ENCODE assay signal across 10 cellular contexts in genomic region chr3:161413127-161413854, GRCh38. TPM values are rescaled to one million over a fixed set of nuclear protein-coding genes. Genes with fewer than 3 reads are reported as not detected.
DNase-seq lines count a peak whose midpoint lies in the region; ATAC-seq and TF ChIP-seq lines count a peak whose summit lies in the region.
"Had no signal": no experiment of that assay in that cellular context is flagged by ENCODE, and none has a peak within 500 bp of the region (broad histone marks: within the 10 kb centered on the region; RNA-seq: fewer than 3 reads in every experiment).

No MANE protein-coding gene starts in this region.

- intact Hi-C loops in CD8-positive, alpha-beta T cell (cut with DNase I, micrococcal nuclease): no loop called here

- DNase-seq in chondrocyte (ENCODE audit: low spot score) (no peak), nucleus accumbens (lab: John Stamatoyannopoulos, UW) (peak in 30 of 56 donors; percentile 1 to 57 (median 14)), NK-92 (lab: John Stamatoyannopoulos, UW; ENCODE audit: unreplicated experiment) (no peak), islet precursor cell (no peak)
- no peak for DNase-seq in CD8-positive, alpha-beta T cell
- DNase-seq: activated naive CD4-positive, alpha-beta T cell treated with anti-CD3 and anti-CD28 coated beads, Interleukin-2, amount 50 U/mL, for 16 hours had no signal

- H3K9me3 ChIP-seq in CD8-positive, alpha-beta T cell (ENCODE audit: low read length): no peaks in the 10 kb centered on the region

- no peaks in the 10 kb centered on the region for H3K27me3 ChIP-seq in CD8-positive, alpha-beta T cell (ENCODE audit: insufficient read depth, low read length)

- no peaks in the 10 kb centered on the region for H3K36me3 Mint-ChIP-seq in chondrocyte (ENCODE audit: low read depth)
- no peaks in the 10 kb centered on the region for H3K36me3 Mint-ChIP-seq in CD8-positive, alpha-beta T cell

- H3K27ac ChIP-seq in CD8-positive, alpha-beta T cell (ENCODE audit: low read depth, low read length): no peak overlapping the region

- no peaks in the 10 kb centered on the region for H3K9me3 Mint-ChIP-seq in chondrocyte (ENCODE audit: low read depth)
- H3K9me3 Mint-ChIP-seq in CD8-positive, alpha-beta T cell: peaks cover 4% of the 10 kb centered on the region

- CTCF ChIA-PET in CD8-positive, alpha-beta T cell (lab: Charles Lee): interaction anchor here (0.8 to 1.6 kb wide), 4 partner anchors 9 to 142 kb away, joined by 3 to 7 read pairs (median 4); no protein-coding TSS in a partner anchor

- peak; percentile 59 for TF ChIP-seq CTCF in chondrocyte (IDR thresholded peaks at IDR 0.05)
- TF ChIP-seq CTCF in CD8-positive, alpha-beta T cell (IDR thresholded peaks at IDR 0.05): no peak

- H3K4me1 ChIP-seq in CD8-positive, alpha-beta T cell (ENCODE audit: insufficient read depth, low read length): no peaks in the 10 kb centered on the region

- peak overlapping the region; percentile 60 for H3K27ac Mint-ChIP-seq in chondrocyte (ENCODE audit: unreplicated experiment)
- no peak overlapping the region for H3K27ac Mint-ChIP-seq in CD8-positive, alpha-beta T cell

- ATAC-seq in GM18909 (IDR thresholded peaks at IDR 0.05; ENCODE audit: poor library complexity, unreplicated experiment): peak; percentile 32
- peak; percentile 32 for ATAC-seq in HG03342 (IDR thresholded peaks at IDR 0.05; ENCODE audit: unreplicated experiment)
- no peak for ATAC-seq in CD8-positive, alpha-beta T cell
- ATAC-seq in GM19452 (IDR thresholded peaks at IDR 0.05; ENCODE audit: unreplicated experiment): no peak

- no peaks in the 10 kb centered on the region for H3K36me3 ChIP-seq in CD8-positive, alpha-beta T cell (ENCODE audit: insufficient read depth, low read length)

- H3K4me1 Mint-ChIP-seq in chondrocyte (ENCODE audit: low read depth): peaks cover 49% of the 10 kb centered on the region
- peaks cover 2% of the 10 kb centered on the region for H3K4me1 Mint-ChIP-seq in CD8-positive, alpha-beta T cell (ENCODE audit: low read depth)

- no peak overlapping the region for H3K4me3 ChIP-seq in CD8-positive, alpha-beta T cell (ENCODE audit: low read depth, low read length)

- POLR2A ChIA-PET in CD8-positive, alpha-beta T cell (lab: Charles Lee): no interaction called here

- no peak overlapping the region for H3K4me3 Mint-ChIP-seq in chondrocyte (ENCODE audit: unreplicated experiment)
- H3K4me3 Mint-ChIP-seq in CD8-positive, alpha-beta T cell: no peak overlapping the region

- no peaks in the 10 kb centered on the region for H3K27me3 Mint-ChIP-seq in chondrocyte (ENCODE audit: low read depth)
- H3K27me3 Mint-ChIP-seq in CD8-positive, alpha-beta T cell (ENCODE audit: low read depth): peaks cover 6% of the 10 kb centered on the region

RNA-seq across cellular contexts. Expression of gene SPTSSB, which starts 42.0 kb away (rescaled TPM):
- not detected in 3 replicates for total RNA-seq in chondrocyte
- total RNA-seq in CD8-positive, alpha-beta T cell: not detected
- total RNA-seq: kidney epithelial cell had no signal

Comparison
In these comparisons a context has a peak if more than half of its experiments do, and no peak if none do; other contexts are left out.
1. ATAC-seq: peak in GM18909 (single experiment) and HG03342 (single experiment); none in CD8-positive, alpha-beta T cell (single experiment) and GM19452 (single experiment).
2. DNase-seq: peak in nucleus accumbens (30 of 56); none in chondrocyte (single experiment), CD8-positive, alpha-beta T cell (0 of 7), NK-92 (single experiment) and islet precursor cell (single experiment).